Comparison of ENCODE assay signal across 9 cellular contexts in the genomic region with DNA sequence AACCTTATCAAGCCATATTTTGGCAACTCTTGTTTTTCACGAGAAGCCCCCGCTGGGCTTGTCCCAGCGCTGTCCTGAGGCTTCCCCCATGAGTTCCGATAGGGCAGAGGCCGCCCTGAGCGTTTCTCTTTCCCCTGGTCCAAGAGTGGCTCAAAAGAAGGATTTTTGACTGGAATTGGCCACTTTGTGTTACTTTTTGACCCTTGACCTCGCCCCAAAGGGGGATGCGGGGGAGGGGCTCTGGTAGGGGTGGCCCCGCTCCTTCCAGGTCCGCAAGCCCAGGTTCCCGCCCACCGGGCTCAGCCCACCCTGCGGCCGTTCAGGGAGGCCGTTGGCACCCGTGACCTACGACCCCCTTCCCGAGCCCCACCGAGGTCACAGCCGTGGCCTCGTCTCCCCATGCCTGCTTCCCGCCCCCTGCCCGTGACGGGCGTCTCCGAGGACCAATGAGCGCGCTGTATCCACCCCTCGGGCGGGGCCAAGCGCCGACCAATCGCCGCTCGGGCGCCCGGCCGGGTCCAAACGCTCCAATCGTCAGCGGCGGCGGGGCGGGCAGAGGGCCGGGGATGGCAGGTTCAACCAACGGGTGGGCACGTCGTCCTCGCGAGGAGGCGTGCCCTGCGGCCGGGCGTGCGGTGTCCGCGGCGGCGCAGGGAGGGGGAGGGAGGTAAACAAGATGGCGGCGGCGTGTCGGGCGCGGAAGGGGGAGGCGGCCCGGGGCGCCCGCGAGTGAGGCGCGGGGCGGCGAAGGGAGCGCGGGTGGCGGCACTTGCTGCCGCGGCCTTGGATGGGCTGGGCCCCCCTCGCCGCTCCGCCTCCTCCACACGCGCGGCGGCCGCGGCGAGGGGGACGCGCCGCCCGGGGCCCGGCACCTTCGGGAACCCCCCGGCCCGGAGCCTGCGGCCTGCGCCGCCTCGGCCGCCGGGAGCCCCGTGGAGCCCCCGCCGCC. TPM values are rescaled to one million over a fixed set of nuclear protein-coding genes. Genes with fewer than 3 reads are reported as not detected.
DNase-seq lines count a peak whose midpoint lies in the region; ATAC-seq, FAIRE-seq and TF ChIP-seq lines count a peak whose summit lies in the region.
"Had no signal": no experiment of that assay in that cellular context is flagged by ENCODE, and none has a peak within 500 bp of the region (broad histone marks: within the 10 kb centered on the region; RNA-seq: fewer than 3 reads in every experiment).

A gene with protein sequence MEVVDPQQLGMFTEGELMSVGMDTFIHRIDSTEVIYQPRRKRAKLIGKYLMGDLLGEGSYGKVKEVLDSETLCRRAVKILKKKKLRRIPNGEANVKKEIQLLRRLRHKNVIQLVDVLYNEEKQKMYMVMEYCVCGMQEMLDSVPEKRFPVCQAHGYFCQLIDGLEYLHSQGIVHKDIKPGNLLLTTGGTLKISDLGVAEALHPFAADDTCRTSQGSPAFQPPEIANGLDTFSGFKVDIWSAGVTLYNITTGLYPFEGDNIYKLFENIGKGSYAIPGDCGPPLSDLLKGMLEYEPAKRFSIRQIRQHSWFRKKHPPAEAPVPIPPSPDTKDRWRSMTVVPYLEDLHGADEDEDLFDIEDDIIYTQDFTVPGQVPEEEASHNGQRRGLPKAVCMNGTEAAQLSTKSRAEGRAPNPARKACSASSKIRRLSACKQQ (plus strand): TSS at position 665 of the 949 bp plus-strand sequence. CDS start 1,136 bp downstream, outside the sequence.

- peak within 1 kb of the TSS; percentile 81 to 86 for H3K27ac ChIP-seq in kidney (ENCODE audit: low read depth in 2 of 2, low read length in 2 of 2)

- peak; percentile 86 for ATAC-seq in GM19035 (IDR thresholded peaks at IDR 0.05; ENCODE audit: unreplicated experiment)
- ATAC-seq in HG03354 (IDR thresholded peaks at IDR 0.05; ENCODE audit: poor library complexity, severe bottlenecking, unreplicated experiment), result peak; percentile 82

- peak; percentile 97 for DNase-seq in AG10803 (ENCODE audit: low read depth)
- DNase-seq in NCI-H446 treated with DMSO at 0.1 percent for 48 hours (lab: John Stamatoyannopoulos, UW), result peak; percentile 95
- DNase-seq in activated CD4-positive, alpha-beta T cell treated with anti-CD3 and anti-CD28 coated beads for 1 hour, result peak; percentile 99
- peak; percentile 71 to 89 for DNase-seq in cerebellar nuclear complex (lab: John Stamatoyannopoulos, UW)
- peak; percentile 100 for DNase-seq in kidney
- DNase-seq in stimulated activated CD4-positive, alpha-beta T cell treated with anti-CD3 and anti-CD28 coated beads, Interleukin-15, amount 100 ng/mL, for 1 hour (ENCODE audit: low read depth in 1 of 2, low spot score in 1 of 2), result peak; percentile 99 to 100

- TF ChIP-seq CTCF in AG10803 (conservative IDR thresholded peaks at IDR 0.05; ENCODE audit: low read length) (no peak), kidney (IDR thresholded peaks at IDR 0.05; ENCODE audit: borderline replicate concordance, extremely low read depth, insufficient read depth) (no peak)

- H3K4me1 ChIP-seq in kidney (ENCODE audit: control insufficient read depth in 1 of 2, insufficient read depth in 1 of 2, low read depth in 1 of 2, low read length in 2 of 2), result peaks cover 4 to 27% of the 10 kb centered on the region in 2 donors

- H3K36me3 ChIP-seq in kidney (ENCODE audit: control insufficient read depth in 1 of 2, insufficient read depth in 2 of 2, low read length in 2 of 2), result peaks cover 0 to 3% of the 10 kb centered on the region in 2 donors

- H3K9ac ChIP-seq in kidney (ENCODE audit: low read length in 2 of 2), result peak within 1 kb of the TSS; percentile 82 to 90

- no peak for FAIRE-seq in kidney (lab: Jason Lieb, UNC)
- FAIRE-seq: TTC549 had no signal

- no peaks in the 10 kb centered on the region for H3K9me3 ChIP-seq in kidney (ENCODE audit: control insufficient read depth in 1 of 2, low read length in 2 of 2)

- intact Hi-C loops in kidney (cut with DNase I), result no loop called here

- H3K4me3 ChIP-seq in AG10803 (ENCODE audit: low read length), result peak within 1 kb of the TSS; percentile 80
- H3K4me3 ChIP-seq in kidney (ENCODE audit: low read length in 2 of 2), result peak within 1 kb of the TSS; percentile 81 to 90

RNA-seq across cellular contexts. Expression of the gene that starts here (rescaled TPM):
- 57.7 TPM for total RNA-seq in kidney
- polyA plus RNA-seq in kidney (ENCODE audit: insufficient read depth, low read depth, low replicate concordance), result 40.7 TPM

Comparison
In these comparisons a context has a peak if more than half of its experiments do, and no peak if none do; other contexts are left out.
1. Peak in every context shown above with its lines: DNase-seq, ATAC-seq, H3K4me3 ChIP-seq and H3K27ac ChIP-seq.